ENCODE assay signal across 25 cellular contexts in the genomic region with DNA sequence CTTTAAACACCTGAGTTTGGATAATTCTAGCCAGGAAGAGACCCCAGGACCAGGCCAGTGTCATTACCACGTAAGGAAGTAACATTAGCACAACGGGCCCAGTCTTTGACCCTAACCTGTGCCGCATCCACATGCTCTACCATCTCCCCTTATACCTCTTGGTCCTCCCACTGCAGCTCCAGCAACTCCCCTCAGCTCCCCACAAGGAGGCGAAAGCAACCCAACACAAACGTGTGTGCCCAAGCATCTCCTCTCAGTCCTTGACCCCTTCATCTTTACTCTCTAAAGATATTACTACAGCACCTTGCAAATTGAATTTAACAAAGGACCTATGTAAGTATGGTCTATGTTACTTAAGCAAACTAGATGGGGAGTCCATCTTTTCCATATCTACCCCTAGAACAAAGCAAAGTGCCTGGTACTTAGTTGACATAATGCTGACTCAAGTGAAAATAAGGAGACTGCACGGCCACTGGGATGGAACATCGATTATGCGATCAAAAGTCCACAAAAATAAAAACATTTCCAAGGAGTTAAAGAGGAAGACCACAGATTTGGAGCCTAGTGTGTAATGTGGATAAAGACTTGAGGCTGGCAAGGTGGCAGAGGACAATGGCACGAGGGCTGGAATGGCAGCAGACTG.
DNase-seq lines count a peak whose midpoint lies in the region; ATAC-seq and TF ChIP-seq lines count a peak whose summit lies in the region.
"Had no signal": no experiment of that assay in that cellular context is flagged by ENCODE, and none has a peak within 500 bp of the region (broad histone marks: within the 10 kb centered on the region; RNA-seq: fewer than 3 reads in every experiment).

No MANE protein-coding gene starts in this region.

- H3K4me1 ChIP-seq in GM23338 (ENCODE audit: insufficient read depth) (peaks cover 38% of the 10 kb centered on the region), Panc1 (ENCODE audit: control insufficient read depth, insufficient read depth, low read length) (peaks cover 48% of the 10 kb centered on the region), foreskin keratinocyte (peaks cover 25% of the 10 kb centered on the region), trophoblast cell (ENCODE audit: control insufficient read depth in 1 of 2, insufficient read depth in 2 of 2, low read length in 2 of 2) (peaks cover 0 to 4% of the 10 kb centered on the region in 2 experiments)

- H3K9me3 Mint-ChIP-seq in GM23338 = no peaks in the 10 kb centered on the region
- H3K9me3 Mint-ChIP-seq: activated naive CD4-positive, alpha-beta T cell treated with anti-CD3 and anti-CD28 coated beads, Interleukin-2, amount 50 U/mL, for 72 hours; activated T-helper 17 cell treated with anti-CD3 and anti-CD28 coated beads, Interleukin-2, amount 50 U/mL, for 72 hours; CD8-positive, alpha-beta T cell; central memory CD8-positive, alpha-beta T cell; naive thymus-derived CD4-positive, alpha-beta T cell had no signal

- peak overlapping the region; percentile 32 for H2BK12ac ChIP-seq in trophoblast cell (ENCODE audit: low read length)

- no peaks in the 10 kb centered on the region for H3K36me3 Mint-ChIP-seq in GM23338 (ENCODE audit: low read depth)
- H3K36me3 Mint-ChIP-seq: activated naive CD4-positive, alpha-beta T cell treated with anti-CD3 and anti-CD28 coated beads, Interleukin-2, amount 50 U/mL, for 72 hours; CD8-positive, alpha-beta T cell had no signal

- DNase-seq in GM23338 (ENCODE audit: low spot score) = peak; percentile 70
- DNase-seq in Panc1 (ENCODE audit: low read depth, low spot score) = no peak
- no peak for DNase-seq in foreskin keratinocyte
- DNase-seq in trophoblast cell = no peak
- DNase-seq in posterior cingulate gyrus = no peak
- no peak for DNase-seq in T1000 (lab: John Stamatoyannopoulos, UW)
- DNase-seq: CD8-positive, alpha-beta T cell; effector memory CD4-positive, alpha-beta T cell; GDM1; naive thymus-derived CD4-positive, alpha-beta T cell; NCI-H1105 treated with DMSO at 0.1 percent for 48 hours; NCI-H510A; NK-92 treated with Interleukin-12 subunit alpha and Interleukin-12 subunit beta, amount 100 ng/mL, for 24 hours; pancreas; stimulated activated CD4-positive, alpha-beta T cell treated with anti-CD3 and anti-CD28 coated beads, Interleukin-15, amount 100 ng/mL, for 24 hours; stimulated activated CD8-positive, alpha-beta memory T cell treated with anti-CD3 and anti-CD28 coated beads, Interleukin-4, amount 100 ng/mL, for 48 hours; T-helper 2 cell; WERI-Rb-1 had no signal

- H3K79me2 ChIP-seq in GM23338 (replicated peaks; ENCODE audit: insufficient read depth) (0 out of 2 replicates have a peak, but pooled peaks cover 3% of the 10 kb centered on the region), trophoblast cell (ENCODE audit: control insufficient read depth, insufficient read depth, low read length, poor library complexity) (no peaks in the 10 kb centered on the region)

- no peak overlapping the region for H3K14ac ChIP-seq in trophoblast cell (ENCODE audit: low read length)

- no peak overlapping the region for H2AK5ac ChIP-seq in trophoblast cell (ENCODE audit: low read length)

- H3K27ac ChIP-seq in GM23338 (ENCODE audit: low read depth) (no peak overlapping the region), Panc1 (ENCODE audit: low read length) (peak overlapping the region; percentile 23), foreskin keratinocyte (no peak overlapping the region), trophoblast cell (ENCODE audit: low read depth, low read length) (no peak overlapping the region)
- H3K27ac ChIP-seq: ascending aorta, pancreas, SJSA1, WERI-Rb-1 had no signal

- H3K4ac ChIP-seq in trophoblast cell (ENCODE audit: low read depth, low read length) = no peak overlapping the region

- POLR2A ChIA-PET in Panc1 (lab: Charles Lee) = no interaction called here

- H4K91ac ChIP-seq in trophoblast cell (ENCODE audit: low read depth, low read length) = no peak overlapping the region

- H2BK120ac ChIP-seq in trophoblast cell (ENCODE audit: insufficient read depth, low read length, poor library complexity) = peak overlapping the region; percentile 46

- H3K4me1 Mint-ChIP-seq in GM23338 = peaks cover 23% of the 10 kb centered on the region

- peaks cover 12% of the 10 kb centered on the region; the same call in 1 of the 2 replicates for H4K20me1 ChIP-seq in GM23338 (replicated peaks; ENCODE audit: insufficient read depth)

- no CpG with 5 or more reads among the region's 9 CpGs for WGBS in trophoblast cell (ENCODE audit: extremely low coverage, insufficient coverage, insufficient read length)

- H3K18ac ChIP-seq in trophoblast cell (ENCODE audit: low read length) = no peak overlapping the region

- H3K4me3 ChIP-seq in GM23338 (no peak overlapping the region), Panc1 (ENCODE audit: low read depth in 2 of 2, low read length in 2 of 2) (no peak overlapping the region), trophoblast cell (ENCODE audit: low read depth, low read length) (no peak overlapping the region)
- H3K4me3 ChIP-seq: ascending aorta, pancreas, SJSA1 had no signal

- H3K79me1 ChIP-seq in trophoblast cell (ENCODE audit: low read length) = peaks cover 7% of the 10 kb centered on the region

- no peaks in the 10 kb centered on the region for H3K9me2 ChIP-seq in GM23338 (ENCODE audit: insufficient read depth)

- in situ Hi-C loops in Panc1 (cut with HindIII; ENCODE audit: low pct_unique_long_range_greater_than_20kb, low sequenced_read_pairs) = no loop called here

- no peak overlapping the region for H3K4me2 ChIP-seq in GM23338
- H3K4me2 ChIP-seq in trophoblast cell (ENCODE audit: low read length) = no peak overlapping the region

- H3K27me3 ChIP-seq in GM23338 (ENCODE audit: insufficient read depth) = no peaks in the 10 kb centered on the region
- H3K27me3 ChIP-seq in Panc1 (ENCODE audit: control insufficient read depth, insufficient read depth, low read length) = no peaks in the 10 kb centered on the region
- no peaks in the 10 kb centered on the region for H3K27me3 ChIP-seq in foreskin keratinocyte
- no peaks in the 10 kb centered on the region for H3K27me3 ChIP-seq in trophoblast cell (ENCODE audit: insufficient read depth, low read length)
- H3K27me3 ChIP-seq: ascending aorta, pancreas, SJSA1 had no signal

- no peak overlapping the region for H3K23ac ChIP-seq in trophoblast cell (ENCODE audit: low read length)

- CTCF ChIA-PET in Panc1 (lab: Charles Lee) = interaction anchor here (0.6 kb wide), 1 partner anchor 45 kb away, joined by 4 read pairs; no protein-coding TSS in a partner anchor

- intact Hi-C loops in Panc1 (cut with micrococcal nuclease; ENCODE audit: unreplicated experiment) (no loop called here), posterior cingulate gyrus (cut with DNase I) (no loop called here)

- no peak overlapping the region for H4K12ac ChIP-seq in trophoblast cell (ENCODE audit: low read depth, low read length)

- no peaks in the 10 kb centered on the region for H3K27me3 Mint-ChIP-seq in GM23338 (ENCODE audit: insufficient read depth, low read depth, poor library complexity)
- H3K27me3 Mint-ChIP-seq: activated T-helper 17 cell treated with anti-CD3 and anti-CD28 coated beads, Interleukin-2, amount 50 U/mL, for 72 hours; central memory CD8-positive, alpha-beta T cell had no signal

- no peaks in the 10 kb centered on the region for H3F3A ChIP-seq in GM23338 (replicated peaks; ENCODE audit: low read depth)

- H3K27ac Mint-ChIP-seq in GM23338 = no peak overlapping the region
- H3K27ac Mint-ChIP-seq: activated naive CD4-positive, alpha-beta T cell treated with anti-CD3 and anti-CD28 coated beads, Interleukin-2, amount 50 U/mL, for 72 hours; activated T-helper 17 cell treated with anti-CD3 and anti-CD28 coated beads, Interleukin-2, amount 50 U/mL, for 72 hours; CD8-positive, alpha-beta T cell; naive thymus-derived CD4-positive, alpha-beta T cell had no signal

- H3K4me3 Mint-ChIP-seq in GM23338 = no peak overlapping the region
- H3K4me3 Mint-ChIP-seq: activated T-helper 17 cell treated with anti-CD3 and anti-CD28 coated beads, Interleukin-2, amount 50 U/mL, for 72 hours; CD8-positive, alpha-beta T cell; central memory CD8-positive, alpha-beta T cell had no signal

- no peak overlapping the region for H4K8ac ChIP-seq in trophoblast cell (ENCODE audit: low read depth, low read length)

- TF ChIP-seq CTCF in GM23338 (conservative IDR thresholded peaks at IDR 0.05; ENCODE audit: low read depth in 2 of 2) (peak; percentile 49 to 75), Panc1 (IDR thresholded peaks at IDR 0.05) (peak; percentile 39), foreskin keratinocyte (conservative IDR thresholded peaks at IDR 0.05) (peak; percentile 16)

- BruUV-seq in Panc1 (replicated peaks; lab: Mats Ljungman, UMichigan) = no TSS peak

- H2AFZ ChIP-seq in GM23338 = no peak overlapping the region
- H2AFZ ChIP-seq in trophoblast cell (ENCODE audit: insufficient read depth, low read length, poor library complexity) = no peak overlapping the region

- no peak overlapping the region for H2BK5ac ChIP-seq in trophoblast cell (ENCODE audit: low read depth, low read length, poor library complexity)

- no peaks in the 10 kb centered on the region for H3K9me3 ChIP-seq in Panc1 (ENCODE audit: control insufficient read depth, insufficient read depth, low read depth, low read length)
- no peaks in the 10 kb centered on the region for H3K9me3 ChIP-seq in trophoblast cell (ENCODE audit: insufficient read depth, low read depth, low read length)
- H3K9me3 ChIP-seq: ascending aorta, pancreas, SJSA1 had no signal

- peak; percentile 90 for ATAC-seq in GM23338
- no peak for ATAC-seq in Panc1
- ATAC-seq in foreskin keratinocyte = no peak
- no peak for ATAC-seq in HG03520 (IDR thresholded peaks at IDR 0.05; ENCODE audit: unreplicated experiment)
- ATAC-seq: activated naive CD4-positive, alpha-beta T cell treated with anti-CD3 and anti-CD28 coated beads, Interleukin-2, amount 50 U/mL, for 72 hours; activated T-helper 17 cell treated with anti-CD3 and anti-CD28 coated beads, Interleukin-2, amount 50 U/mL, for 72 hours; CD8-positive, alpha-beta T cell; naive thymus-derived CD4-positive, alpha-beta T cell; pancreas; sciatic nerve had no signal

- H3K36me3 ChIP-seq in GM23338 (ENCODE audit: insufficient read depth) = no peaks in the 10 kb centered on the region
- no peaks in the 10 kb centered on the region for H3K36me3 ChIP-seq in Panc1 (ENCODE audit: control insufficient read depth, insufficient read depth, low read length)
- H3K36me3 ChIP-seq in trophoblast cell (ENCODE audit: control insufficient read depth in 1 of 2, insufficient read depth in 2 of 2, low read length in 2 of 2) = no peaks in the 10 kb centered on the region
- H3K36me3 ChIP-seq: ascending aorta, pancreas, WERI-Rb-1 had no signal

- H3K9ac ChIP-seq in trophoblast cell (ENCODE audit: low read length) = no peak overlapping the region

TF ChIP-seq in GM23338, 12 proteins besides CTCF, POLR2A, EP300 and RAD21 (continues in another document):
- TF ChIP-seq CREB1 (CRISPR knock-in tag; IDR thresholded peaks at IDR 0.05; ENCODE audit: low read depth) (no peak), EZH2 (IDR thresholded peaks at IDR 0.05; ENCODE audit: low read depth, unreplicated experiment) (no peak), NANOG (IDR thresholded peaks at IDR 0.05; ENCODE audit: borderline replicate concordance) (no peak)
